In the genomic region with DNA sequence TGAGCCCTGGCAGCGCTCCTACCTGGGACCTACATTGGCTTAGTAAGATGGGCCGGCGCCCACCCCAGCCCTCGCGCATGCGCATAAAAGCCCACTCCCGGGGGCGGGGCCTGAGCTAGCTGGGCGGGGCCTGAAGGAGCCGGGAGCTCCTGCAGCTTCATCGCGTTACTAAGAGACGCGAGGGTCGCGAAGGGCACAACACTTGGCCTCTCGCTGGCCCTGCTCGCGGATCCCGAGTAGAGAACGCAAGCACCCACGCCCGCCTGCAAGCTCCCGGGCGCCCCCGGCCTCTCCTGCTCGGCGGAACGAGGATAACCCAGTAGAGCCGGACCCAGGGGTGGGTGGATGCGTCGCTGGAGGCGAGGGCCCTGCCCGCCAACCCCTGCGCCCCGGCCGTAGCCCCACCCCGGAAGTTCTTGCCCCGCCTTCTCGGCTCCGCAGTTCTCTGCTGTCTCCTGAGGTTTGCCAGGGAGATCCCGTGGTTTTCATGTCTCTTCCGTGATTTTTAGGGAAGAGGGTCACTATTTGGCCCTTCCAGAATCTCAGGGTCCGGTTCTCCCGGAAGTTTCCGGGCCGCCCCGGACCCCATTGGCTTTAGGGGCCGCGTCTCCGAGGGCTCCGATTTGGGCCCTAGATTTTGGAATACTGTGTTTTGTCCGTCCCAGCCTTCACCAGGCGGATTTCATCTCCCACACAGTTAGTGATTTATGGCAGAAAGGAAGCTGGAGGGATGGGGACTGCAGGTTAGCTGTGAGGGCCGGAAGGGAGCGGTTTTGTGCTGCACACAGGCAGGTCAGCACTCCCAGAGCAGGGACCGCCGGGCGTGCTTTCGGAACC, we compare ENCODE assay signal across 8 cellular contexts. TPM values are rescaled to one million over a fixed set of nuclear protein-coding genes. Genes with fewer than 3 reads are reported as not detected.
DNase-seq lines count a peak whose midpoint lies in the region; ATAC-seq and TF ChIP-seq lines count a peak whose summit lies in the region.

A gene with protein sequence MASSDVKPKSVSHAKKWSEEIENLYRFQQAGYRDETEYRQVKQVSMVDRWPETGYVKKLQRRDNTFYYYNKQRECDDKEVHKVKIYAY (plus strand): TSS at position 168 of the 837 bp plus-strand sequence. CDS start 7,081 bp downstream, outside the sequence.

- peaks cover 18 to 20% of the 10 kb centered on the region in 2 donors for H3K4me1 Mint-ChIP-seq in natural killer cell treated with Interleukin-12 subunit alpha and Interleukin-12 subunit beta and Interleukin-15 and Interleukin-18, amount 100 ng/mL, for 72 hours (ENCODE audit: low read depth in 2 of 2)

- H3K4me3 Mint-ChIP-seq in natural killer cell treated with Interleukin-12 subunit alpha and Interleukin-12 subunit beta and Interleukin-15 and Interleukin-18, amount 100 ng/mL, for 72 hours: peak within 1 kb of the TSS; percentile 97

- no peaks in the 10 kb centered on the region for H3K36me3 Mint-ChIP-seq in natural killer cell treated with Interleukin-12 subunit alpha and Interleukin-12 subunit beta and Interleukin-15 and Interleukin-18, amount 100 ng/mL, for 72 hours

- H3K9me3 Mint-ChIP-seq in natural killer cell treated with Interleukin-12 subunit alpha and Interleukin-12 subunit beta and Interleukin-15 and Interleukin-18, amount 100 ng/mL, for 72 hours: no peaks in the 10 kb centered on the region

- peak within 1 kb of the TSS; percentile 67 for H3K4me3 ChIP-seq in LNCaP clone FGC (ENCODE audit: low read depth, low read length)
- H3K4me3 ChIP-seq in fibroblast of pulmonary artery (replicated peaks; ENCODE audit: low read depth, low read length): peak within 1 kb of the TSS; percentile 71

- TF ChIP-seq CTCF in LNCaP clone FGC (IDR thresholded peaks at IDR 0.05; ENCODE audit: control insufficient read depth, extremely low read depth, insufficient read depth): no peak
- no peak for TF ChIP-seq CTCF in fibroblast of pulmonary artery (IDR thresholded peaks at IDR 0.05; ENCODE audit: low read length, missing control alignments)

- no peaks in the 10 kb centered on the region for H3K27me3 Mint-ChIP-seq in natural killer cell treated with Interleukin-12 subunit alpha and Interleukin-12 subunit beta and Interleukin-15 and Interleukin-18, amount 100 ng/mL, for 72 hours

- peak within 1 kb of the TSS; percentile 98 to 99 for H3K27ac Mint-ChIP-seq in natural killer cell treated with Interleukin-12 subunit alpha and Interleukin-12 subunit beta and Interleukin-15 and Interleukin-18, amount 100 ng/mL, for 72 hours

- peak; percentile 94 to 96 for ATAC-seq in natural killer cell treated with Interleukin-12 subunit alpha and Interleukin-12 subunit beta and Interleukin-15 and Interleukin-18, amount 100 ng/mL, for 72 hours

- DNase-seq in EL: peak; percentile 95
- DNase-seq in H4 (ENCODE audit: low spot score): peak; percentile 86
- peak; percentile 83 for DNase-seq in LNCaP clone FGC (ENCODE audit: low read depth)
- DNase-seq in RPMI8226: peak; percentile 92
- peak; percentile 89 for DNase-seq in activated T-helper 9 cell treated with anti-CD3 and anti-CD28 coated beads, Interleukin-2, amount 50 U/mL, for 16 hours (ENCODE audit: low read depth)
- DNase-seq in fibroblast of pulmonary artery (ENCODE audit: low read depth): peak; percentile 95
- DNase-seq in natural killer cell treated with Interleukin-12 subunit alpha and Interleukin-12 subunit beta and Interleukin-15 and Interleukin-18, amount 100 ng/mL, for 72 hours (ENCODE audit: low spot score): peak; percentile 91
- peak; percentile 85 for DNase-seq in stimulated activated naive CD4-positive, alpha-beta T cell treated with Interleukin-2 at 50 U/mL for 16 hours (lab: John Stamatoyannopoulos, UW)

RNA-seq across cellular contexts. Expression of the gene that starts here (rescaled TPM):
- total RNA-seq in H4 (2014; rRNA removed; shearing (Covaris generic)): 1.2 and 1.9 TPM in 2 replicates
- not detected for total RNA-seq in natural killer cell treated with Interleukin-12 subunit alpha and Interleukin-12 subunit beta and Interleukin-15 and Interleukin-18, amount 100 ng/mL, for 72 hours

Comparison
In these comparisons a context has a peak if more than half of its experiments do, and no peak if none do; other contexts are left out.
1. Peak in every context shown above with its lines: DNase-seq, ATAC-seq and H3K4me3 ChIP-seq.
2. Peak in DNase-seq and ATAC-seq in natural killer cell treated with Interleukin-12 subunit alpha and Interleukin-12 subunit beta and Interleukin-15 and Interleukin-18, amount 100 ng/mL, for 72 hours; RNA of the gene not detected or under 1 TPM.